1 cellular context compared by ENCODE assay signal in the genomic region with DNA sequence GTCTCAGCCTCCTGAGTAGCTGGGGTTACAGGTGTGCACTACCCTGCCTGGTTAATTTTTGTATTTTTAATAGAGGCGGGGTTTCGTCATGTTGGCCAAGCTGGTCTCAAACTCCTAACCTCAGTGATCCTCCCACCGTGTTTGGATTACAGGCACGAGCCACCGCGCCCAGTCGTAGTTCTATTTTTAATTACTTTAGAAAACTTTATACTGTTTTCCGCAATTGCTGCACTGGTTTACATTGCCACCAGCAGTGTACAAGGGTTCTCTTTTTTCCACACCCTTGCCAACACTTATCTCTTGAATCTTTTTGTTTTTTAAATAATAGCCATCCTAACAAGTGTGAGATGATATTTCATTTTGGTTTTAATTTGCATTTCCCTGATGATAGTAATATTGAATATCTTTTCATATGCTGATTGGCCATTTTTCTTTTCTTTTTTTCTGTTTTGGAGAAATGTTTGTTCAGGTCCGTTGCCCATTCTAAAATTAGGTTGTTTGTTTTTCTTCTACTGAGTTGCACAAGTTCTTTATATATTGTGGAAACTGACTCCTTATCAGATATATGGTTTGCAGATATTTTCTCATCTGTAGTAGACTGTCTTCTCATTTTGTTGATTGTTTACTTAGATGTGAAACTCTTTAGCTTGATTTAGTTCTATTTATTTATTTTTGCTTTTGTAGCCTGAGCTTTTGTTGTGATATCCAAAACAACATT.
TF ChIP-seq lines count a peak whose summit lies in the region.

No MANE protein-coding gene starts in this region.

TF ChIP-seq in K562, 482 proteins besides CTCF, POLR2A, EP300 and RAD21 (continued from another document):
- TF ChIP-seq ZNF407 (IDR thresholded peaks at IDR 0.05; ENCODE audit: low read depth), result no peak
